Comparison of ENCODE assay signal across 15 cellular contexts in genomic region chr6:37985355-37985754, GRCh38.
DNase-seq lines count a peak whose midpoint lies in the region; ATAC-seq and TF ChIP-seq lines count a peak whose summit lies in the region.
"Had no signal": no experiment of that assay in that cellular context is flagged by ENCODE, and none has a peak within 500 bp of the region (broad histone marks: within the 10 kb centered on the region; RNA-seq: fewer than 3 reads in every experiment).

No MANE protein-coding gene starts in this region.

- DNase-seq in Jurkat, Clone E6-1 (ENCODE audit: low read depth, low spot score), result peak; percentile 79
- peak; percentile 17 for DNase-seq in T-helper 2 cell treated with Interferon-gamma antibody and Interleukin-4, amounts not matched to agents 5 μg/mL and 100 μg/mL, for 36 hours (ENCODE audit: low spot score)
- DNase-seq in activated T-helper 9 cell treated with anti-CD3 and anti-CD28 coated beads, Interleukin-2, amount 50 U/mL, for 16 hours (ENCODE audit: low read depth), result peak; percentile 10
- DNase-seq in stimulated activated CD4-positive, alpha-beta T cell treated with anti-CD3 and anti-CD28 coated beads, TNF-alpha, amount 100 ng/mL, for 48 hours (ENCODE audit: low read depth in 3 of 3), result peak in 2 of 3 donors; percentile 9 to 15
- DNase-seq in Peyer's patch (no peak), NCI-H2196 treated with DMSO at 0.1 percent for 48 hours (lab: John Stamatoyannopoulos, UW; ENCODE audit: unreplicated experiment) (no peak), NCI-H510A (lab: John Stamatoyannopoulos, UW) (no peak)
- DNase-seq: EL, foreskin melanocyte, mesenchymal stem cell, NCI-H524 treated with DMSO at 0.1 percent for 48 hours had no signal

- TF ChIP-seq CTCF in Peyer's patch (IDR thresholded peaks at IDR 0.05), result no peak

- no peak overlapping the region for H3K4me3 Mint-ChIP-seq in T-helper 2 cell treated with Interferon-gamma antibody and Interleukin-4, amounts not matched to agents 5 μg/mL and 100 μg/mL, for 36 hours
- H3K4me3 Mint-ChIP-seq: T-helper 1 cell treated with Interleukin-12 subunit alpha and Interleukin-12 subunit beta and Interleukin-4 antibody, amounts not matched to agents 30 μg/mL and 1 μg/mL, for 36 hours had no signal

- H3K27me3 Mint-ChIP-seq in T-helper 2 cell treated with Interferon-gamma antibody and Interleukin-4, amounts not matched to agents 5 μg/mL and 100 μg/mL, for 36 hours (ENCODE audit: low read depth), result no peaks in the 10 kb centered on the region

- H3K4me1 Mint-ChIP-seq in T-helper 2 cell treated with Interferon-gamma antibody and Interleukin-4, amounts not matched to agents 5 μg/mL and 100 μg/mL, for 36 hours (ENCODE audit: low read depth), result peaks cover 30% of the 10 kb centered on the region

- H3K9me3 Mint-ChIP-seq in T-helper 2 cell treated with Interferon-gamma antibody and Interleukin-4, amounts not matched to agents 5 μg/mL and 100 μg/mL, for 36 hours, result no peaks in the 10 kb centered on the region
- H3K9me3 Mint-ChIP-seq: T-helper 1 cell treated with Interleukin-12 subunit alpha and Interleukin-12 subunit beta and Interleukin-4 antibody, amounts not matched to agents 30 μg/mL and 1 μg/mL, for 36 hours had no signal

- H3K4me3 ChIP-seq in Jurkat, Clone E6-1 (ENCODE audit: low read length), result no peak overlapping the region
- no peak overlapping the region for H3K4me3 ChIP-seq in Peyer's patch
- H3K4me3 ChIP-seq: BLaER1 had no signal

- ATAC-seq in HG03025 (IDR thresholded peaks at IDR 0.05; ENCODE audit: low FRiP score, unreplicated experiment), result no peak

- no peaks in the 10 kb centered on the region for H3K9me3 ChIP-seq in Peyer's patch
- H3K9me3 ChIP-seq: BLaER1 had no signal

- H3K36me3 ChIP-seq in Peyer's patch, result no peaks in the 10 kb centered on the region
- H3K36me3 ChIP-seq: BLaER1 had no signal

- no peak for TF ChIP-seq POLR2A in Peyer's patch (IDR thresholded peaks at IDR 0.05)

- no peaks in the 10 kb centered on the region for H3K27me3 ChIP-seq in Peyer's patch
- H3K27me3 ChIP-seq: BLaER1 had no signal

- H3K4me1 ChIP-seq in Peyer's patch, result no peaks in the 10 kb centered on the region

- no peaks in the 10 kb centered on the region for H3K36me3 Mint-ChIP-seq in T-helper 2 cell treated with Interferon-gamma antibody and Interleukin-4, amounts not matched to agents 5 μg/mL and 100 μg/mL, for 36 hours (ENCODE audit: low read depth)

- H3K27ac Mint-ChIP-seq in T-helper 2 cell treated with Interferon-gamma antibody and Interleukin-4, amounts not matched to agents 5 μg/mL and 100 μg/mL, for 36 hours, result no peak overlapping the region
- H3K27ac Mint-ChIP-seq: T-helper 1 cell treated with Interleukin-12 subunit alpha and Interleukin-12 subunit beta and Interleukin-4 antibody, amounts not matched to agents 30 μg/mL and 1 μg/mL, for 36 hours had no signal

- no peak overlapping the region for H3K27ac ChIP-seq in Peyer's patch
- H3K27ac ChIP-seq: BLaER1, parathyroid adenoma had no signal

Comparison
In these comparisons a context has a peak if more than half of its experiments do, and no peak if none do; other contexts are left out.
1. DNase-seq: peak in Jurkat, Clone E6-1 (single experiment), T-helper 2 cell treated with Interferon-gamma antibody and Interleukin-4, amounts not matched to agents 5 μg/mL and 100 μg/mL, for 36 hours (single experiment), activated T-helper 9 cell treated with anti-CD3 and anti-CD28 coated beads, Interleukin-2, amount 50 U/mL, for 16 hours (single experiment) and stimulated activated CD4-positive, alpha-beta T cell treated with anti-CD3 and anti-CD28 coated beads, TNF-alpha, amount 100 ng/mL, for 48 hours (2 of 3); none in Peyer's patch (0 of 3), NCI-H2196 treated with DMSO at 0.1 percent for 48 hours (single experiment) and NCI-H510A (single experiment).